In genomic region chr16:66952430-66953139, GRCh38 we compare ENCODE assay signal across 19 cellular contexts. TPM values are rescaled to one million over a fixed set of nuclear protein-coding genes. Genes with fewer than 3 reads are reported as not detected.
"Had no signal": no experiment of that assay in that cellular context is flagged by ENCODE, and none has a peak within 500 bp of the region (broad histone marks: within the 10 kb centered on the region; RNA-seq: fewer than 3 reads in every experiment).

No MANE protein-coding gene starts in this region.

- ATAC-seq: effector memory CD8-positive, alpha-beta T cell; stimulated activated memory B cell treated with anti-CD40 and anti-IgM and Interleukin-4, amounts not matched to agents 10 μg/mL and 1 μg/mL and 100 μg/mL, for 72 hours had no signal

- H3K36me3 Mint-ChIP-seq: activated naive CD8-positive, alpha-beta T cell treated with anti-CD3 and anti-CD28 coated beads, Interleukin-2, amount 10 ng/mL, durations not matched to agents 7 days and 5 days; brain; mesothelial cell of epicardium; stimulated activated memory B cell treated with anti-CD40 and anti-IgM and Interleukin-4, amounts not matched to agents 10 μg/mL and 1 μg/mL and 100 μg/mL, for 72 hours had no signal

- H3K9me3 ChIP-seq: ovary had no signal

- H3K27me3 ChIP-seq: ovary had no signal

- H3K27ac ChIP-seq: heart left ventricle, ovary had no signal

- H3K4me3 Mint-ChIP-seq: activated naive CD8-positive, alpha-beta T cell treated with anti-CD3 and anti-CD28 coated beads, Interleukin-2, amount 10 ng/mL, durations not matched to agents 7 days and 5 days; activated T-helper 1 cell treated with anti-CD3 and anti-CD28 coated beads, Interleukin-12 subunit alpha, Interleukin-12 subunit beta, Interleukin-2, Interleukin-4 antibody, amounts not matched to agents 30 ng/mL and 10 ng/mL and 1 ng/mL, durations not matched to agents 14 hours and 24 hours and 36 hours; brain; effector memory CD8-positive, alpha-beta T cell; mesothelial cell of epicardium; stimulated activated memory B cell treated with anti-CD40 and anti-IgM and Interleukin-4, amounts not matched to agents 10 μg/mL and 1 μg/mL and 100 μg/mL, for 72 hours had no signal

- H3K27ac Mint-ChIP-seq: activated naive CD8-positive, alpha-beta T cell treated with anti-CD3 and anti-CD28 coated beads, Interleukin-2, amount 10 ng/mL, durations not matched to agents 7 days and 5 days; activated T-helper 1 cell treated with anti-CD3 and anti-CD28 coated beads, Interleukin-12 subunit alpha, Interleukin-12 subunit beta, Interleukin-2, Interleukin-4 antibody, amounts not matched to agents 30 ng/mL and 10 ng/mL and 1 ng/mL, durations not matched to agents 14 hours and 24 hours and 36 hours; effector memory CD8-positive, alpha-beta T cell; mesothelial cell of epicardium; stimulated activated memory B cell treated with anti-CD40 and anti-IgM and Interleukin-4, amounts not matched to agents 10 μg/mL and 1 μg/mL and 100 μg/mL, for 72 hours had no signal

- FAIRE-seq: frontal cortex, urothelium cell line had no signal

- DNase-seq: activated CD4-positive, alpha-beta T cell treated with anti-CD3 and anti-CD28 coated beads, Interleukin-2, amount 50 U/mL, for 1 hour; activated CD8-positive, alpha-beta memory T cell treated with anti-CD3 and anti-CD28 coated beads for 24 hours; activated naive CD4-positive, alpha-beta T cell; activated naive CD8-positive, alpha-beta T cell treated with anti-CD3 and anti-CD28 coated beads, Interleukin-2, amount 10 ng/mL, durations not matched to agents 7 days and 5 days; dermis blood vessel endothelial cell; effector memory CD8-positive, alpha-beta T cell; heart left ventricle; left colon; ovary; stimulated activated CD4-positive, alpha-beta T cell treated with anti-CD3 and anti-CD28 coated beads, Interleukin-2, amount 100 ng/mL, for 48 hours had no signal

- H3K4me3 ChIP-seq: heart left ventricle, lung, ovary had no signal

- H3K36me3 ChIP-seq: heart left ventricle, ovary had no signal

- H3K9me3 Mint-ChIP-seq: effector memory CD8-positive, alpha-beta T cell; stimulated activated memory B cell treated with anti-CD40 and anti-IgM and Interleukin-4, amounts not matched to agents 10 μg/mL and 1 μg/mL and 100 μg/mL, for 72 hours had no signal

RNA-seq across cellular contexts. Expression of gene CES3, which starts 8.5 kb away (rescaled TPM):
- total RNA-seq: dermis blood vessel endothelial cell had no signal

RNA-seq across cellular contexts. Expression of gene CDH16, which starts 33.9 kb away (rescaled TPM):
- total RNA-seq: activated naive CD8-positive, alpha-beta T cell treated with anti-CD3 and anti-CD28 coated beads, Interleukin-2, amount 10 ng/mL, durations not matched to agents 7 days and 5 days; activated T-helper 1 cell treated with anti-CD3 and anti-CD28 coated beads, Interleukin-12 subunit alpha, Interleukin-12 subunit beta, Interleukin-2, Interleukin-4 antibody, amounts not matched to agents 30 ng/mL and 10 ng/mL and 1 ng/mL, durations not matched to agents 14 hours and 24 hours and 36 hours; frontal cortex; mesothelial cell of epicardium; T-helper 2 cell treated with Interferon-gamma antibody and Interleukin-4, amounts not matched to agents 100 ng/mL and 5 ng/mL, for 36 hours had no signal
- polyA plus RNA-seq: neural cell, ovary had no signal
